Comparison of ENCODE assay signal across 9 cellular contexts in the genomic region with DNA sequence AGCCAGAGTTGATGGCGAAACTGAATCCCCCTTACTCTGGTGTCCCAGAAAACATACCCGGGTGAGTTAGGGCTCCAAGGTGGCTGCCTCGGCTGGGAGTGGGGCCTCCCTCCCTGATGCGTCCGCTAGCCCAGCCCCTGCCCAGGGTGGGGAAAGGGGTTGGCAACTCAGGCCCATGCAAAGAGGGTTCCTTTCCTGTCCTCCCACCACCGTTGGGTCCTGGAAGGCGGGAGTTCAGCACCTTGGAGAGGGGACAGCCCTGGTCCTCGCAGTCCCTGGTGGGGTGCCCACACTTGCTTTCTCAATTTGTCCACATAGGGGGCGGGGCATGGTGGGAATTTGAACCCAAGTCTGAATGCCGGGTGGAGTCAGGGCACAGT. TPM values are rescaled to one million over a fixed set of nuclear protein-coding genes. Genes with fewer than 3 reads are reported as not detected.
DNase-seq lines count a peak whose midpoint lies in the region; ATAC-seq and TF ChIP-seq lines count a peak whose summit lies in the region.
"Had no signal": no experiment of that assay in that cellular context is flagged by ENCODE, and none has a peak within 500 bp of the region (broad histone marks: within the 10 kb centered on the region; RNA-seq: fewer than 3 reads in every experiment).

No MANE protein-coding gene starts in this region.

- H3K4me3 Mint-ChIP-seq in WTC11: no peak overlapping the region

- CTCF ChIA-PET in WTC11 (lab: Charles Lee): interaction anchor here (1.5 to 6.6 kb wide), 3 partner anchors 8 to 16 kb away, joined by 9 to 59 read pairs (median 10); no protein-coding TSS in a partner anchor

- no peak overlapping the region for H3K27ac Mint-ChIP-seq in WTC11

- TF ChIP-seq CTCF in GM10266 (IDR thresholded peaks at IDR 0.05; ENCODE audit: control insufficient read depth, insufficient read depth, low read depth, missing control alignments): no peak
- TF ChIP-seq CTCF in WTC11 (IDR thresholded peaks at IDR 0.05): no peak

- H3K27me3 Mint-ChIP-seq in WTC11 (ENCODE audit: low read depth): no peaks in the 10 kb centered on the region

- peak; percentile 9 for DNase-seq in ACHN
- DNase-seq in GM10266 (ENCODE audit: extremely low spot score): peak; percentile 44
- peak; percentile 78 for DNase-seq in WTC11 (ENCODE audit: low spot score)
- DNase-seq in islet precursor cell: peak; percentile 81
- no peak for DNase-seq in mesenteric fat pad (ENCODE audit: low spot score)
- no peak for DNase-seq in T-helper 1 cell
- no peak for DNase-seq in SW480 (ENCODE audit: low spot score)
- no peak for DNase-seq in NCI-H1694 (lab: John Stamatoyannopoulos, UW)
- DNase-seq: Peyer's patch had no signal

- H3K9me3 Mint-ChIP-seq in WTC11: no peaks in the 10 kb centered on the region

- peaks cover 21% of the 10 kb centered on the region for H3K36me3 Mint-ChIP-seq in WTC11

- peaks cover 24% of the 10 kb centered on the region for H3K4me1 Mint-ChIP-seq in WTC11

- POLR2A ChIA-PET in WTC11 (lab: Charles Lee): interaction anchor here (1.6 kb wide), 1 partner anchor 16 kb away, joined by 6 read pairs; no protein-coding TSS in a partner anchor

- peak; percentile 50 for ATAC-seq in WTC11

- in situ Hi-C loops in ACHN (cut with HindIII; ENCODE audit: low pct_ligation_motif_present, low pct_unique_long_range_greater_than_20kb, low sequenced_read_pairs): no loop called here

TF ChIP-seq in WTC11, 78 proteins besides CTCF, POLR2A, EP300 and RAD21 (continues in another document):
- TF ChIP-seq STAT6 (CRISPR knock-in tag; conservative IDR thresholded peaks at IDR 0.05; ENCODE audit: low read depth) (no peak), ZNF671 (CRISPR knock-in tag; IDR thresholded peaks at IDR 0.05) (no peak), NR3C1 (CRISPR knock-in tag; conservative IDR thresholded peaks at IDR 0.05; ENCODE audit: low read depth) (no peak), CDX4 (CRISPR knock-in tag; IDR thresholded peaks at IDR 0.05; ENCODE audit: borderline replicate concordance) (no peak), FOXK1 (CRISPR knock-in tag; IDR thresholded peaks at IDR 0.05) (no peak), ATF2 (CRISPR knock-in tag; IDR thresholded peaks at IDR 0.05; ENCODE audit: borderline replicate concordance, low read depth) (no peak), ZBTB21 (CRISPR knock-in tag; IDR thresholded peaks at IDR 0.05; ENCODE audit: borderline replicate concordance) (0 out of 2 replicates have a peak, but pooled peaks have one; percentile 19), RORB (CRISPR knock-in tag; IDR thresholded peaks at IDR 0.05) (no peak), JUN (CRISPR knock-in tag; IDR thresholded peaks at IDR 0.05) (no peak; the same call in 1 of the 2 replicates), TEAD4 (CRISPR knock-in tag; IDR thresholded peaks at IDR 0.05) (0 out of 2 replicates have a peak, but pooled peaks have one; percentile 11), SP1 (CRISPR knock-in tag; conservative IDR thresholded peaks at IDR 0.05) (no peak), NFYB (CRISPR knock-in tag; conservative IDR thresholded peaks at IDR 0.05; ENCODE audit: low read depth) (no peak), ESRRA (CRISPR knock-in tag; IDR thresholded peaks at IDR 0.05; ENCODE audit: borderline replicate concordance) (no peak), ETV6 (CRISPR knock-in tag; IDR thresholded peaks at IDR 0.05) (no peak), SMAD4 (CRISPR knock-in tag; IDR thresholded peaks at IDR 0.05) (peak; percentile 64; the same call in 1 of the 2 replicates), USF2 (CRISPR knock-in tag; IDR thresholded peaks at IDR 0.05) (no peak), ATF3 (CRISPR knock-in tag; conservative IDR thresholded peaks at IDR 0.05) (no peak), ZNF396 (CRISPR knock-in tag; IDR thresholded peaks at IDR 0.05; ENCODE audit: borderline replicate concordance) (no peak), KAT7 (CRISPR knock-in tag; IDR thresholded peaks at IDR 0.05; ENCODE audit: borderline replicate concordance) (no peak)
- TF ChIP-seq, protein P1, sequence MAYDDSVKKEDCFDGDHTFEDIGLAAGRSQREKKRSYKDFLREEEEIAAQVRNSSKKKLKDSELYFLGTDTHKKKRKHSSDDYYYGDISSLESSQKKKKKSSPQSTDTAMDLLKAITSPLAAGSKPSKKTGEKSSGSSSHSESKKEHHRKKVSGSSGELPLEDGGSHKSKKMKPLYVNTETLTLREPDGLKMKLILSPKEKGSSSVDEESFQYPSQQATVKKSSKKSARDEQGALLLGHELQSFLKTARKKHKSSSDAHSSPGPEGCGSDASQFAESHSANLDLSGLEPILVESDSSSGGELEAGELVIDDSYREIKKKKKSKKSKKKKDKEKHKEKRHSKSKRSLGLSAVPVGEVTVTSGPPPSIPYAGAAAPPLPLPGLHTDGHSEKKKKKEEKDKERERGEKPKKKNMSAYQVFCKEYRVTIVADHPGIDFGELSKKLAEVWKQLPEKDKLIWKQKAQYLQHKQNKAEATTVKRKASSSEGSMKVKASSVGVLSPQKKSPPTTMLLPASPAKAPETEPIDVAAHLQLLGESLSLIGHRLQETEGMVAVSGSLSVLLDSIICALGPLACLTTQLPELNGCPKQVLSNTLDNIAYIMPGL (CRISPR knock-in tag; IDR thresholded peaks at IDR 0.05): no peak
- TF ChIP-seq, protein P2, sequence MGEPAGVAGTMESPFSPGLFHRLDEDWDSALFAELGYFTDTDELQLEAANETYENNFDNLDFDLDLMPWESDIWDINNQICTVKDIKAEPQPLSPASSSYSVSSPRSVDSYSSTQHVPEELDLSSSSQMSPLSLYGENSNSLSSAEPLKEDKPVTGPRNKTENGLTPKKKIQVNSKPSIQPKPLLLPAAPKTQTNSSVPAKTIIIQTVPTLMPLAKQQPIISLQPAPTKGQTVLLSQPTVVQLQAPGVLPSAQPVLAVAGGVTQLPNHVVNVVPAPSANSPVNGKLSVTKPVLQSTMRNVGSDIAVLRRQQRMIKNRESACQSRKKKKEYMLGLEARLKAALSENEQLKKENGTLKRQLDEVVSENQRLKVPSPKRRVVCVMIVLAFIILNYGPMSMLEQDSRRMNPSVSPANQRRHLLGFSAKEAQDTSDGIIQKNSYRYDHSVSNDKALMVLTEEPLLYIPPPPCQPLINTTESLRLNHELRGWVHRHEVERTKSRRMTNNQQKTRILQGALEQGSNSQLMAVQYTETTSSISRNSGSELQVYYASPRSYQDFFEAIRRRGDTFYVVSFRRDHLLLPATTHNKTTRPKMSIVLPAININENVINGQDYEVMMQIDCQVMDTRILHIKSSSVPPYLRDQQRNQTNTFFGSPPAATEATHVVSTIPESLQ (CRISPR knock-in tag; IDR thresholded peaks at IDR 0.05): no peak

RNA-seq across cellular contexts. Expression of gene SRM, which starts 6.1 kb away (rescaled TPM):
- total RNA-seq in WTC11 (2021) (164 to 200 TPM (median 170 TPM) in 3 replicates), mesenteric fat pad (103 TPM)

RNA-seq across cellular contexts. Expression of gene MASP2, which starts 6.7 kb away (rescaled TPM):
- 0.57 to 1.1 TPM (median 0.82 TPM) in 3 replicates for total RNA-seq in WTC11 (2021)
- not detected for total RNA-seq in mesenteric fat pad
- total RNA-seq: Peyer's patch had no signal

RNA-seq across cellular contexts. Expression of gene TARDBP, which starts 41.3 kb away (rescaled TPM):
- total RNA-seq in WTC11 (2021) (185 to 228 TPM (median 197 TPM) in 3 replicates), mesenteric fat pad (128 TPM)

RNA-seq across cellular contexts. Expression of gene EXOSC10, which starts 45.9 kb away (rescaled TPM):
- total RNA-seq in WTC11 (2021) (62.8 to 73.0 TPM (median 66.2 TPM) in 3 replicates), mesenteric fat pad (46.8 TPM)

Comparison
In these comparisons a context has a peak if more than half of its experiments do, and no peak if none do; other contexts are left out.
1. DNase-seq: peak in ACHN (single experiment), GM10266 (single experiment), WTC11 (single experiment) and islet precursor cell (single experiment); none in mesenteric fat pad (single experiment), T-helper 1 cell (0 of 5), SW480 (single experiment) and NCI-H1694 (single experiment).